Comparison of ENCODE assay signal across 19 cellular contexts in genomic region chr12:106866426-106867080, GRCh38.
"Had no signal": no experiment of that assay in that cellular context is flagged by ENCODE, and none has a peak within 500 bp of the region (broad histone marks: within the 10 kb centered on the region; RNA-seq: fewer than 3 reads in every experiment).

No MANE protein-coding gene starts in this region.

- DNase-seq: activated CD4-positive, alpha-beta memory T cell treated with anti-CD3 and anti-CD28 coated beads, Interleukin-2, amount 10 ng/mL, durations not matched to agents 7 days and 5 days; activated CD4-positive, alpha-beta T cell treated with anti-CD3 and anti-CD28 coated beads for 36 hours; activated CD8-positive, alpha-beta memory T cell treated with anti-CD3 and anti-CD28 coated beads, Interleukin-2, amount 10 ng/mL, durations not matched to agents 7 days and 5 days; amniotic stem cell; effector memory CD8-positive, alpha-beta T cell; esophagus squamous epithelium; hypothalamus; left lung; naive thymus-derived CD4-positive, alpha-beta T cell; small intestine; stimulated activated CD4-positive, alpha-beta T cell treated with anti-CD3 and anti-CD28 coated beads, Interleukin-15, amount 100 ng/mL, for 24 hours; stimulated activated CD4-positive, alpha-beta T cell treated with anti-CD3 and anti-CD28 coated beads, Interleukin-2, amount 100 ng/mL, for 48 hours; stimulated activated naive CD8-positive, alpha-beta T cell treated with anti-CD3 and anti-CD28 coated beads, Interleukin-15, amount 100 ng/mL, for 72 hours; upper lobe of left lung had no signal

- H3K27me3 ChIP-seq: esophagus squamous epithelium, left lung, neural progenitor cell, right atrium auricular region, suprapubic skin, upper lobe of left lung had no signal

- H3K36me3 ChIP-seq: esophagus squamous epithelium, left lung, neural progenitor cell, prostate gland, suprapubic skin had no signal

- H3K27ac ChIP-seq: esophagus squamous epithelium, left lung, neural progenitor cell, prostate gland, right atrium auricular region, SK-N-MC, suprapubic skin, upper lobe of left lung had no signal

- ATAC-seq: activated CD4-positive, alpha-beta T cell treated with anti-CD3 and anti-CD28 coated beads for 36 hours; activated CD8-positive, alpha-beta memory T cell treated with anti-CD3 and anti-CD28 coated beads, Interleukin-2, amount 10 ng/mL, durations not matched to agents 7 days and 5 days; effector memory CD8-positive, alpha-beta T cell; left lung; naive thymus-derived CD4-positive, alpha-beta T cell; stimulated activated naive CD8-positive, alpha-beta T cell treated with anti-CD3 and anti-CD28 coated beads, Interleukin-15, amount 100 ng/mL, for 72 hours had no signal

- H3K9ac ChIP-seq: neural progenitor cell had no signal

- H2AFZ ChIP-seq: neural progenitor cell had no signal

- H3K4me1 ChIP-seq: esophagus squamous epithelium, left lung, prostate gland had no signal

- H3K9me3 ChIP-seq: esophagus squamous epithelium, left lung, prostate gland, right atrium auricular region, suprapubic skin, upper lobe of left lung had no signal

- H3K4me3 ChIP-seq: esophagus squamous epithelium, left lung, neural progenitor cell, prostate gland, right atrium auricular region, SK-N-MC, suprapubic skin, upper lobe of left lung had no signal
